ENCODE assay signal across 8 cellular contexts in the genomic region with DNA sequence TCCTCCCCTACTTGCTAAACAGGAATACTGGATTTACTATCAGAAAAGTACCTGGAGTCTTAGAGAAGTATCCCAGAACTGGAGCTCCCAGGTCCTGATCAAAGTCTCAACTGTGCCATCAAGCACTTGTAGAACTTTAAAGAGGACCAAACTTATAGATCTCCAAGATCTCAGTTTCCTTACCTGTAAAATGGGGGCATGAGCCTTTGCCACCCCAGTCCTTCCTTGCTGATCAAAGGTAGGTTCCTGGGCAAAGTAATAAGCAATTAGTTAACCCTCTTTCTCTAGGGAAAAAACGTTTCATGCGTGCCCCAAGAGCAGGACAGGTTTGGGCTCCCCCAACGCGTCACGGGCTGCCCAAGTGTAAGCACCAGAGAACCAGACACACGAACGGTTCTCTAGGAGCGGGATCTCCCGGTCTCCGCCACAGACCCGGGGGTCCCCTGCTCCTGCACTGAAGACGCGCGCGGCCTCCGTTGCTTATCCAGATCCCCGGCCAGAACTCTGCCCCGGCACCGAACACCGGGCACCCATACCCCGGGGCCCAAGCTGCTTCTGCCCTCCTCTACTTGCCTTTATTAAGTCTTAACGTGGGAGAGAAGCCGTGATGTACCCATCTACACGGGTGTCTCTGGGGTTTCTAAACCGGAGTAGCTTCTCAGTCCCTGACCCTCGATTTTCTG. TPM values are rescaled to one million over a fixed set of nuclear protein-coding genes. Genes with fewer than 3 reads are reported as not detected.
DNase-seq lines count a peak whose midpoint lies in the region; ATAC-seq, FAIRE-seq and TF ChIP-seq lines count a peak whose summit lies in the region.

No MANE protein-coding gene starts in this region.

- peak overlapping the region; percentile 40 for H3K4me3 ChIP-seq in Caco-2 (ENCODE audit: low read depth, low read length)
- peak overlapping the region; percentile 67 for H3K4me3 ChIP-seq in iPS DF 6.9 (ENCODE audit: low read length)
- H3K4me3 ChIP-seq in small intestine (ENCODE audit: low read depth in 1 of 2, low read length in 2 of 2), result peak overlapping the region; percentile 27 to 73

- DNase-seq in Caco-2 (peak in 1 of 2 experiments; percentile 35), iPS DF 6.9 (ENCODE audit: low read depth, low spot score) (no peak), small intestine (peak; percentile 8), HuH-7.5 (ENCODE audit: low spot score) (no peak)
- DNase-seq in stimulated activated CD4-positive, alpha-beta T cell treated with anti-CD3 and anti-CD28 coated beads, Interleukin-4, amount 100 ng/mL, for 4 hours, result no peak

- intact Hi-C loops in Caco-2 (cut with micrococcal nuclease; ENCODE audit: unreplicated experiment), result no loop called here

- CTCF ChIA-PET in Caco-2 (lab: Charles Lee), result interaction anchor here (1.4 kb wide), 1 partner anchor 207 kb away, joined by 4 read pairs; no protein-coding TSS in a partner anchor

- no peaks in the 10 kb centered on the region for H3K27me3 ChIP-seq in Caco-2 (replicated peaks; ENCODE audit: control insufficient read depth, insufficient read depth, low read length)
- H3K27me3 ChIP-seq in iPS DF 6.9 (ENCODE audit: control insufficient read depth, insufficient read depth, low read length), result no peaks in the 10 kb centered on the region
- no peaks in the 10 kb centered on the region for H3K27me3 ChIP-seq in small intestine (ENCODE audit: control insufficient read depth in 2 of 2, insufficient read depth in 2 of 2, low read length in 2 of 2)

- H3K4me3 Mint-ChIP-seq in Caco-2 (ENCODE audit: unreplicated experiment), result peak overlapping the region; percentile 87

- peak overlapping the region; percentile 87 for H3K27ac Mint-ChIP-seq in Caco-2 (ENCODE audit: unreplicated experiment)

- ATAC-seq in HG02759 (IDR thresholded peaks at IDR 0.05; ENCODE audit: unreplicated experiment), result peak; percentile 28
- no peak for ATAC-seq in GM18858 (IDR thresholded peaks at IDR 0.05; ENCODE audit: unreplicated experiment)

- FAIRE-seq in small intestine (lab: Jason Lieb, UNC), result no peak

- 0 out of 2 replicates have a peak, but pooled peaks cover 5% of the 10 kb centered on the region for H3K4me1 ChIP-seq in Caco-2
- H3K4me1 ChIP-seq in iPS DF 6.9 (ENCODE audit: control insufficient read depth, insufficient read depth, low read length), result no peaks in the 10 kb centered on the region
- H3K4me1 ChIP-seq in small intestine (ENCODE audit: control insufficient read depth in 2 of 2, insufficient read depth in 1 of 2, low read depth in 1 of 2, low read length in 1 of 2), result peaks cover 0 to 3% of the 10 kb centered on the region in 2 donors

- H3K36me3 Mint-ChIP-seq in Caco-2 (ENCODE audit: insufficient read depth, unreplicated experiment), result peaks cover 6% of the 10 kb centered on the region

- H3K27ac ChIP-seq in angular gyrus (ENCODE audit: low read depth, low read length), result peak overlapping the region; percentile 68
- no peak overlapping the region for H3K27ac ChIP-seq in iPS DF 6.9 (ENCODE audit: low read length)
- H3K27ac ChIP-seq in small intestine (ENCODE audit: low read depth in 1 of 2, low read length in 1 of 2), result peak overlapping the region in 1 of 2 donors; percentile 83

- no CpG with 5 or more reads among the region's 26 CpGs for WGBS in iPS DF 6.9 (ENCODE audit: insufficient coverage, insufficient read length)
- WGBS in small intestine, 3 donors, result 2 to 5% (median 3%) methylated on average over 25 to 26 of the region's 26 CpGs

- H3K4me1 Mint-ChIP-seq in Caco-2 (ENCODE audit: low read depth, unreplicated experiment), result peaks cover 5% of the 10 kb centered on the region

- TF ChIP-seq CTCF in Caco-2 (IDR thresholded peaks at IDR 0.05; ENCODE audit: insufficient read depth in 1 of 2, low read depth in 1 of 2, low read length in 1 of 2, severe bottlenecking in 1 of 2, unreplicated experiment in 1 of 2), result no peak

- POLR2A ChIA-PET in Caco-2 (lab: Charles Lee), result interaction anchor here (0.5 kb wide), 1 partner anchor 82 kb away, joined by 6 read pairs; no protein-coding TSS in a partner anchor

- H3K9me3 ChIP-seq in Caco-2 (no peaks in the 10 kb centered on the region), iPS DF 6.9 (ENCODE audit: control insufficient read depth, insufficient read depth, low read length) (no peaks in the 10 kb centered on the region), small intestine (ENCODE audit: control insufficient read depth, low read depth) (no peaks in the 10 kb centered on the region)

- no peaks in the 10 kb centered on the region for H3K9me3 Mint-ChIP-seq in Caco-2 (ENCODE audit: unreplicated experiment)

- no peaks in the 10 kb centered on the region for H3K36me3 ChIP-seq in Caco-2 (ENCODE audit: control insufficient read depth, insufficient read depth, low read length)
- H3K36me3 ChIP-seq in iPS DF 6.9 (ENCODE audit: control insufficient read depth, insufficient read depth, low read length), result no peaks in the 10 kb centered on the region
- no peaks in the 10 kb centered on the region for H3K36me3 ChIP-seq in small intestine (ENCODE audit: control insufficient read depth in 2 of 2, insufficient read depth in 2 of 2, low read length in 2 of 2)

- no TSS peak for BruUV-seq in Caco-2 (replicated peaks; lab: Mats Ljungman, UMichigan)

- peaks cover 5% of the 10 kb centered on the region for H3K27me3 Mint-ChIP-seq in Caco-2 (ENCODE audit: insufficient read depth, unreplicated experiment)

RNA-seq across cellular contexts. Expression of gene ZNF214, which starts 0.5 kb away (rescaled TPM):
- total RNA-seq in Caco-2 (2022), result 0.16 and 0.70 TPM in 2 replicates
- under 1 TPM in 2 of 3 donors, not detected in 1; 0.27 to 0.97 TPM for polyA plus RNA-seq in small intestine

RNA-seq across cellular contexts. Expression of gene NLRP14, which starts 0.6 kb away (rescaled TPM):
- not detected in 2 replicates for total RNA-seq in Caco-2 (2022)
- under 1 TPM in 1 of 3 donors, not detected in 2; 0.03 TPM for polyA plus RNA-seq in small intestine
